Comparison of ENCODE assay signal across 8 cellular contexts in the genomic region with DNA sequence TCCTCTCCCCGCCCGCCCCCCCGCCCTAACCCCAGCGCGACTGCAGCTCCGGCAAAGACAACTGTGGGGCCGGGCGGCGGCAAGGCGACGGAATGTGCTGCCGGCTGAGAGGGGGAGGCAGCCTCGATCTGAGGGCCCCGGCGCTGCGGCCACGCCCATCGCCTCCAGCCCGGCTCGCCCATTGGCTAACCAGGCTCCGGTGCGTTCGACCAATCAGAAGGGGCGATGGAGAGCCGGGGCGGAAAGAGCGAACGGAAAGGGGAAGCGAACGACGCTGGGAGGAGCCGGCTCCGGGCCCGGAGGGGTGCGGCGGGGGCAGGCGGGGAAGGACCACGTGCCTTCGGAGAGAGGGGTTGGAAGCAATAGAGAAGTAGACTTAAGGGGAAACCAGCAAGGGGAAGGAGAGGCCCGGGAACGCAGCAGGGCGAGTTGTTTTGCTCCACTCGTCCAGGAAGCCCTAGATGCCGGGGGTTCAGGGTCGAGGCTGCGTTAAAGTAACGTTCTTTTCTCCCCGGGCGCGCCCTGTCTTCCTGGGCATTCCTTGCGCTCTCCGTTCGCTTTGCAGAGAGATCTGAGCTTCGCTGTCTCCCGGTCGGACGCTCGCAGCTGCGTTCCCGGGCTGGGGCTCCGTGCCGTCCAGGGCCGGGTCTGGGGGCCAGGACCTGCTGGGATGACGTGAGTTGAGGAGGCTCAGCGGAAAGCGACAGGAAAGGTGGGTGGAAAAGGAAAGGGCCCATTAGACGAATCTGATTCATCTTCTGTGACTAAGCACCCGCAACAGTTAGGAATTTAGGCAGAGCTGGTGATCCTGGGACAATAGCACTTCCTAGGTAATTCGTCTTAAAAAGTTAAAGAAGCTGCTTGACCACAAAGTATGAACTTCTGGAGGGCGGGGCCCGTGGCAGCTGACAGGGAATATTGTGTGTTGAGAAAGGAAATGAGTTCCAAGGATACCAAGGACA. TPM values are rescaled to one million over a fixed set of nuclear protein-coding genes. Genes with fewer than 3 reads are reported as not detected.
DNase-seq lines count a peak whose midpoint lies in the region; ATAC-seq and TF ChIP-seq lines count a peak whose summit lies in the region.

A gene with protein sequence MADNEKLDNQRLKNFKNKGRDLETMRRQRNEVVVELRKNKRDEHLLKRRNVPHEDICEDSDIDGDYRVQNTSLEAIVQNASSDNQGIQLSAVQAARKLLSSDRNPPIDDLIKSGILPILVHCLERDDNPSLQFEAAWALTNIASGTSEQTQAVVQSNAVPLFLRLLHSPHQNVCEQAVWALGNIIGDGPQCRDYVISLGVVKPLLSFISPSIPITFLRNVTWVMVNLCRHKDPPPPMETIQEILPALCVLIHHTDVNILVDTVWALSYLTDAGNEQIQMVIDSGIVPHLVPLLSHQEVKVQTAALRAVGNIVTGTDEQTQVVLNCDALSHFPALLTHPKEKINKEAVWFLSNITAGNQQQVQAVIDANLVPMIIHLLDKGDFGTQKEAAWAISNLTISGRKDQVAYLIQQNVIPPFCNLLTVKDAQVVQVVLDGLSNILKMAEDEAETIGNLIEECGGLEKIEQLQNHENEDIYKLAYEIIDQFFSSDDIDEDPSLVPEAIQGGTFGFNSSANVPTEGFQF (minus strand): TSS at position 130 of the 962 bp plus-strand sequence. CDS start 289 bp downstream, outside the sequence.

- no peaks in the 10 kb centered on the region for H3K9me3 Mint-ChIP-seq in T-helper 1 cell treated with Interleukin-12 subunit alpha and Interleukin-12 subunit beta and Interleukin-4 antibody, amounts not matched to agents 30 μg/mL and 1 μg/mL, for 36 hours
- peaks cover 5% of the 10 kb centered on the region for H3K9me3 Mint-ChIP-seq in progenitor cell of endocrine pancreas (ENCODE audit: low read depth)

- H3K36me3 Mint-ChIP-seq in T-helper 1 cell treated with Interleukin-12 subunit alpha and Interleukin-12 subunit beta and Interleukin-4 antibody, amounts not matched to agents 30 μg/mL and 1 μg/mL, for 36 hours (ENCODE audit: low read depth), result peaks cover 14% of the 10 kb centered on the region
- peaks cover 11% of the 10 kb centered on the region for H3K36me3 Mint-ChIP-seq in progenitor cell of endocrine pancreas (ENCODE audit: insufficient read depth)

- intact Hi-C loops in left cardiac atrium (cut with DNase I), result loop anchor here in 1 of 2 donors (5.0 kb wide), 1 partner anchor 657 kb away; the partner anchor contains the start of gene NMD3

- peak within 1 kb of the TSS; percentile 94 for H3K4me3 Mint-ChIP-seq in T-helper 1 cell treated with Interleukin-12 subunit alpha and Interleukin-12 subunit beta and Interleukin-4 antibody, amounts not matched to agents 30 μg/mL and 1 μg/mL, for 36 hours
- peak within 1 kb of the TSS; percentile 97 for H3K4me3 Mint-ChIP-seq in progenitor cell of endocrine pancreas (ENCODE audit: low read depth)

- in situ Hi-C loops in GM13977 (cut with MboI; ENCODE audit: low pct_unique_long_range_greater_than_20kb, low sequenced_read_pairs, unreplicated experiment), result no loop called here

- no peaks in the 10 kb centered on the region for H3K27me3 Mint-ChIP-seq in T-helper 1 cell treated with Interleukin-12 subunit alpha and Interleukin-12 subunit beta and Interleukin-4 antibody, amounts not matched to agents 30 μg/mL and 1 μg/mL, for 36 hours (ENCODE audit: low read depth)
- H3K27me3 Mint-ChIP-seq in progenitor cell of endocrine pancreas, result no peaks in the 10 kb centered on the region

- peaks cover 49% of the 10 kb centered on the region for H3K4me1 Mint-ChIP-seq in T-helper 1 cell treated with Interleukin-12 subunit alpha and Interleukin-12 subunit beta and Interleukin-4 antibody, amounts not matched to agents 30 μg/mL and 1 μg/mL, for 36 hours (ENCODE audit: low read depth)
- peaks cover 32% of the 10 kb centered on the region for H3K4me1 Mint-ChIP-seq in progenitor cell of endocrine pancreas (ENCODE audit: low read depth)

- ATAC-seq in HG02884 (IDR thresholded peaks at IDR 0.05; ENCODE audit: unreplicated experiment), result peak; percentile 84
- peak; percentile 97 to 98 for ATAC-seq in left cardiac atrium

- H3K27ac Mint-ChIP-seq in T-helper 1 cell treated with Interleukin-12 subunit alpha and Interleukin-12 subunit beta and Interleukin-4 antibody, amounts not matched to agents 30 μg/mL and 1 μg/mL, for 36 hours, result peak within 1 kb of the TSS; percentile 93
- peak within 1 kb of the TSS; percentile 98 for H3K27ac Mint-ChIP-seq in progenitor cell of endocrine pancreas

- DNase-seq in GM13977 (ENCODE audit: low spot score) (peak; percentile 97), NCI-H1694 (lab: John Stamatoyannopoulos, UW) (peak; percentile 92), amniotic stem cell (lab: John Stamatoyannopoulos, UW) (peak; percentile 95), left cardiac atrium (peak; percentile 98), progenitor cell of endocrine pancreas (ENCODE audit: low spot score, unreplicated experiment) (peak; percentile 97), ureter (ENCODE audit: low spot score) (peak; percentile 99)

- TF ChIP-seq CTCF in GM13977 (IDR thresholded peaks at IDR 0.05; ENCODE audit: extremely low read depth, insufficient read depth, missing control alignments) (no peak), progenitor cell of endocrine pancreas (IDR thresholded peaks at IDR 0.05; ENCODE audit: unreplicated experiment) (no peak)

RNA-seq across cellular contexts. Expression of the gene that starts here (rescaled TPM):
- total RNA-seq in left cardiac atrium (10 to 100 TPM; 88.2 to 95.7 TPM), progenitor cell of endocrine pancreas (56.5 and 59.1 TPM in 2 replicates), ureter (78.1 TPM)

Comparison
In these comparisons a context has a peak if more than half of its experiments do, and no peak if none do; other contexts are left out.
1. Peak in every context shown above with its lines: DNase-seq and ATAC-seq.